Comparison of ENCODE assay signal across 1 cellular context in the genomic region with DNA sequence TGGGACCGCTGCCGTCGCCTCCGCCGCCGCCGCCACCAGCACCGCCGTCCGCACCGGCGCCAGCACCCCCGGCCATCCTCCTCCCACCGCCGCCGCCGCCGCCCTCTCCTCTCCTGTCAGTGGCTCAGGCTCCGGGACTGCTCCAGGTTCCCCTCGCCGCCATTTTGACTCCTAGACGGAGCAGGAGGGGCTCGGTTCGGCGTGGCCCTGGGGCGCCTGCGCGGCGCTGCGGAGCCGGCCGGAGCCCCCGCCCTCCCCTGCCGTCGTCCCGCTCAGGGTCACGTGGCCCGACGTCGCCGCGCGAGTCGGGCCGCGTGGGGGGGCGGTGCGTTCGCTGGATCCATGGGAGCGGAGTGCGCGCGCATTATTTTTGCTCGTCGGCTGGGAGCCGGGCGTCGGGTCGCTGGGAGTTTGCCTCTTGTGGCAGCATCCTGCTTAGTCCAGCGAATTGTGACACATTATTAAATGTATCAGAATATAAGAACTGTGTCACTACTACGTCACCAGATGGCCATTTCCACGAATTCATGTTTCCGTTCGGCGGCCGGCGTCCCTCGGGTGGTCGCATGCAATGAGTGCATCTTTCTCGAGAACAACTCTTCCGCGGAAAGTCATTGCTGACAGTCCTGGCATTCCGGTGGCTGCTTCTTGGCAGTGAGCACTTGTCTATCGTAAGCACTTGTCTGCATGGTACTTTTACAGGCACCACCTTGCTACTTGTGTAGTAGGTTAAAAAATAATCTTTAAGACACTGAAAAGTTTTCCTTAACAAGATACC.
A peak's percentile ranks its signal among the peaks of the same experiment; 100 is the strongest.
TF ChIP-seq lines count a peak whose summit lies in the region.

A gene with protein sequence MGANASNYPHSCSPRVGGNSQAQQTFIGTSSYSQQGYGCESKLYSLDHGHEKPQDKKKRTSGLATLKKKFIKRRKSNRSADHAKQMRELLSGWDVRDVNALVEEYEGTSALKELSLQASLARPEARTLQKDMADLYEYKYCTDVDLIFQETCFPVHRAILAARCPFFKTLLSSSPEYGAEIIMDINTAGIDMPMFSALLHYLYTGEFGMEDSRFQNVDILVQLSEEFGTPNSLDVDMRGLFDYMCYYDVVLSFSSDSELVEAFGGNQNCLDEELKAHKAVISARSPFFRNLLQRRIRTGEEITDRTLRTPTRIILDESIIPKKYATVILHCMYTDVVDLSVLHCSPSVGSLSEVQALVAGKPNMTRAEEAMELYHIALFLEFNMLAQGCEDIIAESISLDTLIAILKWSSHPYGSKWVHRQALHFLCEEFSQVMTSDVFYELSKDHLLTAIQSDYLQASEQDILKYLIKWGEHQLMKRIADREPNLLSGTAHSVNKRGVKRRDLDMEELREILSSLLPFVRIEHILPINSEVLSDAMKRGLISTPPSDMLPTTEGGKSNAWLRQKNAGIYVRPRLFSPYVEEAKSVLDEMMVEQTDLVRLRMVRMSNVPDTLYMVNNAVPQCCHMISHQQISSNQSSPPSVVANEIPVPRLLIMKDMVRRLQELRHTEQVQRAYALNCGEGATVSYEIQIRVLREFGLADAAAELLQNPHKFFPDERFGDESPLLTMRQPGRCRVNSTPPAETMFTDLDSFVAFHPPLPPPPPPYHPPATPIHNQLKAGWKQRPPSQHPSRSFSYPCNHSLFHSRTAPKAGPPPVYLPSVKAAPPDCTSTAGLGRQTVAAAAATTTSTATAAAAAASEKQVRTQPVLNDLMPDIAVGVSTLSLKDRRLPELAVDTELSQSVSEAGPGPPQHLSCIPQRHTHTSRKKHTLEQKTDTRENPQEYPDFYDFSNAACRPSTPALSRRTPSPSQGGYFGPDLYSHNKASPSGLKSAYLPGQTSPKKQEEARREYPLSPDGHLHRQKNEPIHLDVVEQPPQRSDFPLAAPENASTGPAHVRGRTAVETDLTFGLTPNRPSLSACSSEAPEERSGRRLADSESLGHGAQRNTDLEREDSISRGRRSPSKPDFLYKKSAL (minus strand): TSS at position 184 of the 778 bp plus-strand sequence. CDS start 36,985 bp downstream, outside the sequence.

TF ChIP-seq in HepG2, 621 proteins besides CTCF, POLR2A, EP300 and RAD21 (continued from another document and continues in another):
- TF ChIP-seq BHLHE40 (IDR thresholded peaks at IDR 0.05; ENCODE audit: low read length) (peak; percentile 63), KLF6 (CRISPR knock-in tag; IDR thresholded peaks at IDR 0.05) (peak; percentile 41; the same call in 1 of the 2 replicates), TSC22D2 (CRISPR knock-in tag; IDR thresholded peaks at IDR 0.05; ENCODE audit: borderline replicate concordance) (no peak), ZNF776 (CRISPR knock-in tag; IDR thresholded peaks at IDR 0.05) (no peak; the same call in 1 of the 2 replicates), ZBTB42 (CRISPR knock-in tag; IDR thresholded peaks at IDR 0.05) (peak; percentile 38; the same call in 1 of the 2 replicates), ZNF329 (CRISPR knock-in tag; IDR thresholded peaks at IDR 0.05; ENCODE audit: low read depth) (peak; percentile 67; the same call in 1 of the 2 replicates), CREBL2 (CRISPR knock-in tag; IDR thresholded peaks at IDR 0.05; ENCODE audit: borderline replicate concordance) (no peak), ZFP62 (CRISPR knock-in tag; IDR thresholded peaks at IDR 0.05) (no peak), ZBTB37 (CRISPR knock-in tag; IDR thresholded peaks at IDR 0.05) (no peak), PLSCR1 (CRISPR knock-in tag; IDR thresholded peaks at IDR 0.05; ENCODE audit: borderline replicate concordance) (no peak), CCDC6 (CRISPR knock-in tag; IDR thresholded peaks at IDR 0.05) (no peak; the same call in 1 of the 2 replicates), TCF12 (IDR thresholded peaks at IDR 0.05) (no peak), TCF12 (CRISPR knock-in tag; IDR thresholded peaks at IDR 0.05) (no peak), MTF2 (CRISPR knock-in tag; IDR thresholded peaks at IDR 0.05; ENCODE audit: borderline replicate concordance) (no peak), ZZZ3 (CRISPR knock-in tag; IDR thresholded peaks at IDR 0.05; ENCODE audit: borderline replicate concordance) (no peak), ZNF790 (CRISPR knock-in tag; IDR thresholded peaks at IDR 0.05; ENCODE audit: borderline replicate concordance) (no peak; the same call in 1 of the 2 replicates), HNF4A (CRISPR knock-in tag; IDR thresholded peaks at IDR 0.05) (no peak), AHR (CRISPR knock-in tag; IDR thresholded peaks at IDR 0.05) (no peak), FOXM1 (CRISPR knock-in tag; IDR thresholded peaks at IDR 0.05) (no peak), ZNF264 (CRISPR knock-in tag; IDR thresholded peaks at IDR 0.05) (0 out of 2 replicates have a peak, but pooled peaks have one; percentile 30), ZBTB7A (CRISPR knock-in tag; IDR thresholded peaks at IDR 0.05) (no peak), ARID2 (CRISPR knock-in tag; IDR thresholded peaks at IDR 0.05; ENCODE audit: borderline replicate concordance) (peak; percentile 52; the same call in 1 of the 2 replicates), ZNF224 (CRISPR knock-in tag; IDR thresholded peaks at IDR 0.05) (no peak), TARDBP (CRISPR knock-in tag; IDR thresholded peaks at IDR 0.05) (peak; percentile 75), ZNF577 (CRISPR knock-in tag; IDR thresholded peaks at IDR 0.05; ENCODE audit: borderline replicate concordance, low read depth) (no peak), ZNF160 (CRISPR knock-in tag; IDR thresholded peaks at IDR 0.05) (peak; percentile 64; the same call in 1 of the 2 replicates), YEATS4 (CRISPR knock-in tag; IDR thresholded peaks at IDR 0.05; ENCODE audit: borderline replicate concordance) (peak; percentile 94), ZNF768 (CRISPR knock-in tag; IDR thresholded peaks at IDR 0.05) (no peak), ZNF17 (CRISPR knock-in tag; IDR thresholded peaks at IDR 0.05) (no peak), KLF9 (CRISPR knock-in tag; IDR thresholded peaks at IDR 0.05; ENCODE audit: low read depth) (no peak), RARG (CRISPR knock-in tag; IDR thresholded peaks at IDR 0.05; ENCODE audit: low read depth) (no peak), GPN1 (CRISPR knock-in tag; IDR thresholded peaks at IDR 0.05; ENCODE audit: borderline replicate concordance) (no peak), HBP1 (CRISPR knock-in tag; IDR thresholded peaks at IDR 0.05; ENCODE audit: low read depth) (no peak; the same call in none of the 2 replicates), GABPA (IDR thresholded peaks at IDR 0.05; ENCODE audit: low read depth, low read length) (no peak), GABPA (CRISPR knock-in tag; IDR thresholded peaks at IDR 0.05; ENCODE audit: low read depth) (no peak; the same call in 1 of the 2 replicates), ZNF468 (CRISPR knock-in tag; IDR thresholded peaks at IDR 0.05) (no peak), YEATS2 (CRISPR knock-in tag; IDR thresholded peaks at IDR 0.05; ENCODE audit: borderline replicate concordance) (no peak), AFF4 (CRISPR knock-in tag; IDR thresholded peaks at IDR 0.05) (no peak), ZNF850 (CRISPR knock-in tag; conservative IDR thresholded peaks at IDR 0.05) (no peak; the same call in 1 of the 2 replicates), NBN (conservative IDR thresholded peaks at IDR 0.05) (no peak), SALL1 (CRISPR knock-in tag; IDR thresholded peaks at IDR 0.05) (peak; percentile 66), CBFB (CRISPR knock-in tag; IDR thresholded peaks at IDR 0.05) (no peak), NKX3-1 (CRISPR knock-in tag; IDR thresholded peaks at IDR 0.05) (no peak), ZNF558 (CRISPR knock-in tag; IDR thresholded peaks at IDR 0.05; ENCODE audit: borderline replicate concordance) (peak; percentile 34; the same call in 1 of the 2 replicates), ZNF563 (CRISPR knock-in tag; IDR thresholded peaks at IDR 0.05) (peak; percentile 77)
- TF ChIP-seq, protein P1, sequence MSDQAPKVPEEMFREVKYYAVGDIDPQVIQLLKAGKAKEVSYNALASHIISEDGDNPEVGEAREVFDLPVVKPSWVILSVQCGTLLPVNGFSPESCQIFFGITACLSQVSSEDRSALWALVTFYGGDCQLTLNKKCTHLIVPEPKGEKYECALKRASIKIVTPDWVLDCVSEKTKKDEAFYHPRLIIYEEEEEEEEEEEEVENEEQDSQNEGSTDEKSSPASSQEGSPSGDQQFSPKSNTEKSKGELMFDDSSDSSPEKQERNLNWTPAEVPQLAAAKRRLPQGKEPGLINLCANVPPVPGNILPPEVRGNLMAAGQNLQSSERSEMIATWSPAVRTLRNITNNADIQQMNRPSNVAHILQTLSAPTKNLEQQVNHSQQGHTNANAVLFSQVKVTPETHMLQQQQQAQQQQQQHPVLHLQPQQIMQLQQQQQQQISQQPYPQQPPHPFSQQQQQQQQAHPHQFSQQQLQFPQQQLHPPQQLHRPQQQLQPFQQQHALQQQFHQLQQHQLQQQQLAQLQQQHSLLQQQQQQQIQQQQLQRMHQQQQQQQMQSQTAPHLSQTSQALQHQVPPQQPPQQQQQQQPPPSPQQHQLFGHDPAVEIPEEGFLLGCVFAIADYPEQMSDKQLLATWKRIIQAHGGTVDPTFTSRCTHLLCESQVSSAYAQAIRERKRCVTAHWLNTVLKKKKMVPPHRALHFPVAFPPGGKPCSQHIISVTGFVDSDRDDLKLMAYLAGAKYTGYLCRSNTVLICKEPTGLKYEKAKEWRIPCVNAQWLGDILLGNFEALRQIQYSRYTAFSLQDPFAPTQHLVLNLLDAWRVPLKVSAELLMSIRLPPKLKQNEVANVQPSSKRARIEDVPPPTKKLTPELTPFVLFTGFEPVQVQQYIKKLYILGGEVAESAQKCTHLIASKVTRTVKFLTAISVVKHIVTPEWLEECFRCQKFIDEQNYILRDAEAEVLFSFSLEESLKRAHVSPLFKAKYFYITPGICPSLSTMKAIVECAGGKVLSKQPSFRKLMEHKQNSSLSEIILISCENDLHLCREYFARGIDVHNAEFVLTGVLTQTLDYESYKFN (CRISPR knock-in tag; conservative IDR thresholded peaks at IDR 0.05): no peak
- TF ChIP-seq, protein P2, sequence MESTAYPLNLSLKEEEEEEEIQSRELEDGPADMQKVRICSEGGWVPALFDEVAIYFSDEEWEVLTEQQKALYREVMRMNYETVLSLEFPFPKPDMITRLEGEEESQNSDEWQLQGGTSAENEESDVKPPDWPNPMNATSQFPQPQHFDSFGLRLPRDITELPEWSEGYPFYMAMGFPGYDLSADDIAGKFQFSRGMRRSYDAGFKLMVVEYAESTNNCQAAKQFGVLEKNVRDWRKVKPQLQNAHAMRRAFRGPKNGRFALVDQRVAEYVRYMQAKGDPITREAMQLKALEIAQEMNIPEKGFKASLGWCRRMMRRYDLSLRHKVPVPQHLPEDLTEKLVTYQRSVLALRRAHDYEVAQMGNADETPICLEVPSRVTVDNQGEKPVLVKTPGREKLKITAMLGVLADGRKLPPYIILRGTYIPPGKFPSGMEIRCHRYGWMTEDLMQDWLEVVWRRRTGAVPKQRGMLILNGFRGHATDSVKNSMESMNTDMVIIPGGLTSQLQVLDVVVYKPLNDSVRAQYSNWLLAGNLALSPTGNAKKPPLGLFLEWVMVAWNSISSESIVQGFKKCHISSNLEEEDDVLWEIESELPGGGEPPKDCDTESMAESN (CRISPR knock-in tag; conservative IDR thresholded peaks at IDR 0.05): peak; percentile 89
